Comparison of ENCODE assay signal across 12 cellular contexts in genomic region chr7:118312051-118312450, GRCh38.
DNase-seq lines count a peak whose midpoint lies in the region; ATAC-seq and TF ChIP-seq lines count a peak whose summit lies in the region.
"Had no signal": no experiment of that assay in that cellular context is flagged by ENCODE, and none has a peak within 500 bp of the region (broad histone marks: within the 10 kb centered on the region; RNA-seq: fewer than 3 reads in every experiment).

No MANE protein-coding gene starts in this region.

- no peak for TF ChIP-seq CTCF in HL-60 (IDR thresholded peaks at IDR 0.05; ENCODE audit: insufficient read depth, low read length)
- no peak for TF ChIP-seq CTCF in mucosa of descending colon (IDR thresholded peaks at IDR 0.05)
- no peak for TF ChIP-seq CTCF in colonic mucosa (IDR thresholded peaks at IDR 0.05)

- H3K4me3 ChIP-seq in HL-60 (replicated peaks; ENCODE audit: insufficient read depth, low read length) (no peak overlapping the region), mucosa of descending colon (no peak overlapping the region), colonic mucosa (no peak overlapping the region)
- H3K4me3 ChIP-seq: HAP-1, pancreas, upper lobe of right lung had no signal

- no peak for DNase-seq in activated CD4-positive, alpha-beta T cell treated with anti-CD3 and anti-CD28 coated beads, Interleukin-2, amount 10 ng/mL, durations not matched to agents 24 days and 14 days
- no peak for DNase-seq in activated CD4-positive, alpha-beta T cell treated with anti-CD3 and anti-CD28 coated beads, Interleukin-2, amount 50 U/mL, for 1 hour
- DNase-seq in HL-60 (ENCODE audit: low read depth in 1 of 2, low spot score in 1 of 2) (no peak), mucosa of descending colon (peak in 1 of 3 donors; percentile 2), colonic mucosa (no peak)
- DNase-seq in stimulated activated CD4-positive, alpha-beta T cell treated with anti-CD3 and anti-CD28 coated beads, Interleukin-4, amount 100 ng/mL, for 4 hours = no peak
- no peak for DNase-seq in central memory CD4-positive, alpha-beta T cell
- DNase-seq: ACHN, pancreas, upper lobe of right lung had no signal

- H3K36me3 ChIP-seq in mucosa of descending colon (ENCODE audit: low read depth) (no peaks in the 10 kb centered on the region), colonic mucosa (no peaks in the 10 kb centered on the region)
- H3K36me3 ChIP-seq: HAP-1, pancreas, upper lobe of right lung had no signal

- H3K4me3 Mint-ChIP-seq in activated CD4-positive, alpha-beta T cell treated with anti-CD3 and anti-CD28 coated beads, Interleukin-2, amount 10 ng/mL, durations not matched to agents 24 days and 14 days = peak overlapping the region; percentile 20

- peaks cover 26% of the 10 kb centered on the region for H3K9me3 Mint-ChIP-seq in activated CD4-positive, alpha-beta T cell treated with anti-CD3 and anti-CD28 coated beads, Interleukin-2, amount 10 ng/mL, durations not matched to agents 24 days and 14 days

- peak overlapping the region; percentile 93 for H3K27ac Mint-ChIP-seq in activated CD4-positive, alpha-beta T cell treated with anti-CD3 and anti-CD28 coated beads, Interleukin-2, amount 10 ng/mL, durations not matched to agents 24 days and 14 days

- H3K4me1 ChIP-seq in mucosa of descending colon (ENCODE audit: low read depth) (no peaks in the 10 kb centered on the region), colonic mucosa (no peaks in the 10 kb centered on the region)
- H3K4me1 ChIP-seq: HAP-1, upper lobe of right lung had no signal

- H3K27me3 ChIP-seq in HL-60 (ENCODE audit: insufficient read depth, poor library complexity, severe bottlenecking) (no peaks in the 10 kb centered on the region), colonic mucosa (no peaks in the 10 kb centered on the region)
- H3K27me3 ChIP-seq: pancreas, upper lobe of right lung had no signal

- H3K9ac ChIP-seq in colonic mucosa (ENCODE audit: low read depth in 2 of 2, low read length in 2 of 2) = no peak overlapping the region

- H3K9me3 ChIP-seq in mucosa of descending colon (peaks cover 9% of the 10 kb centered on the region), colonic mucosa (no peaks in the 10 kb centered on the region)
- H3K9me3 ChIP-seq: HAP-1, pancreas, upper lobe of right lung had no signal

- ATAC-seq in HG02623 (IDR thresholded peaks at IDR 0.05; ENCODE audit: unreplicated experiment) = peak; percentile 36
- ATAC-seq in mucosa of descending colon = peak; percentile 73

- H3K4me1 Mint-ChIP-seq in activated CD4-positive, alpha-beta T cell treated with anti-CD3 and anti-CD28 coated beads, Interleukin-2, amount 10 ng/mL, durations not matched to agents 24 days and 14 days = peaks cover 24% of the 10 kb centered on the region

- H3K27ac ChIP-seq in HL-60 (replicated peaks) (peak overlapping the region; percentile 80), colonic mucosa (no peak overlapping the region)
- H3K27ac ChIP-seq: pancreas, upper lobe of right lung had no signal

- peaks cover 2% of the 10 kb centered on the region for H3K27me3 Mint-ChIP-seq in activated CD4-positive, alpha-beta T cell treated with anti-CD3 and anti-CD28 coated beads, Interleukin-2, amount 10 ng/mL, durations not matched to agents 24 days and 14 days

- peaks cover 15% of the 10 kb centered on the region for H3K36me3 Mint-ChIP-seq in activated CD4-positive, alpha-beta T cell treated with anti-CD3 and anti-CD28 coated beads, Interleukin-2, amount 10 ng/mL, durations not matched to agents 24 days and 14 days (ENCODE audit: low read depth)

- intact Hi-C loops in activated CD4-positive, alpha-beta T cell treated with anti-CD3 and anti-CD28 coated beads, Interleukin-2, amount 10 ng/mL, durations not matched to agents 24 days and 14 days (cut with micrococcal nuclease) = loop anchor here (5.0 kb wide), 1 partner anchor 130 kb away; the partner anchor contains the start of gene LSM8
- intact Hi-C loops in mucosa of descending colon (cut with DNase I, micrococcal nuclease) (no loop called here), colonic mucosa (cut with DNase I) (no loop called here)
